In the genomic region with DNA sequence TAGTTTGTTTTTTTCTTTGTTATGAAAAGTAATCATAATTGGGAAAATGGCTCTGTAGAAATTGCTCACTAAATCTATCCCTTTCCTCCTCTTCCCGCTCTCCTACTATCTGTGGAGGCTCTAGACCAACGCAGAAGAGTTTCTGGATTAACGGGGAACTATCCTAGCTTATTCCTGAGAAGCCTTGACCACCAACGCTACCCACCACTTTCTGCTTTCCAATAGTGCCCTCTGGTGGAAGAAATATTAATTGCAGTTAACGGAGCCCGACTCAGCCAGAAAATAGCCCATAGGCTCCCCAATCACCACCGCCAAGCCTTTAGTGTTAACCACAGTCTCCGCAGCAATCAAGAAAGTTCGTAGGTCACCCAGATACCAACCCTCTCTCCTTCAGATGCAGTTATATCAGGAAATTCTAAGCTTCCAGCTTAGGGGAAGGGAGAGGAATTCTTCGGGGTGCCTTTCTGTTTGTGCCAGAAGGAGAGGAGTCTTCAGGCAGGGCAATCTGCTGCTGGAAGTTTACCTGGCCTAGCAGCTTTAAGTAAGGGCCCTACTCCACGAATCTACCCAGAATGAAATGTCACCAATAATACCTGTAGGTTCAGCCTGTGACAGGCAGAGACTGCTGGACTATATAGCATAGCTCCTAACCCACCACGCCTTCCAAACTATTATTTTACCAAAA, we compare ENCODE assay signal across 8 cellular contexts. TPM values are rescaled to one million over a fixed set of nuclear protein-coding genes. Genes with fewer than 3 reads are reported as not detected.
DNase-seq lines count a peak whose midpoint lies in the region; ATAC-seq and TF ChIP-seq lines count a peak whose summit lies in the region.

No MANE protein-coding gene starts in this region.

- ATAC-seq in HG02840 (IDR thresholded peaks at IDR 0.05; ENCODE audit: low FRiP score, unreplicated experiment) = no peak

- no peaks in the 10 kb centered on the region for H3K36me3 ChIP-seq in GM06990 (ENCODE audit: control insufficient read depth, insufficient read depth, low read length)

- TF ChIP-seq CTCF in GM06990 (IDR thresholded peaks at IDR 0.05; ENCODE audit: insufficient read depth, low read length, poor library complexity, severe bottlenecking) = peak; percentile 54

- DNase-seq in A172 (ENCODE audit: low spot score) (peak; percentile 73), GM06990 (ENCODE audit: extremely low read depth, insufficient read length) (no peak), NCI-H2029 (lab: John Stamatoyannopoulos, UW) (peak; percentile 24), UCSD-AML1 (lab: John Stamatoyannopoulos, UW; ENCODE audit: unreplicated experiment) (peak; percentile 19), cerebellum (ENCODE audit: low spot score) (peak; percentile 77), kidney glomerular epithelial cell (lab: John Stamatoyannopoulos, UW) (peak; percentile 63)
- DNase-seq in stimulated activated CD8-positive, alpha-beta memory T cell treated with anti-CD3 and anti-CD28 coated beads, Interleukin-15, amount 100 ng/mL, for 1 hour (ENCODE audit: low read depth) = peak; percentile 16

- H3K4me3 ChIP-seq in GM06990 (replicated peaks; ENCODE audit: low read depth, low read length) = no peak overlapping the region

- H3K27me3 ChIP-seq in GM06990 (replicated peaks; ENCODE audit: control insufficient read depth, insufficient read depth, low read length) = no peaks in the 10 kb centered on the region

RNA-seq across cellular contexts. Expression of gene NSRP1, which starts 23.0 kb away (rescaled TPM):
- 13.6 and 16.6 TPM in 2 replicates for total RNA-seq in A172 (2014; rRNA removed; shearing (Covaris generic))
- 17.1 TPM for total RNA-seq in cerebellum
